Comparison of ENCODE assay signal across 8 cellular contexts in genomic region chr17:39623356-39623950, GRCh38. TPM values are rescaled to one million over a fixed set of nuclear protein-coding genes. Genes with fewer than 3 reads are reported as not detected.
DNase-seq lines count a peak whose midpoint lies in the region; ATAC-seq lines count a peak whose summit lies in the region.

No MANE protein-coding gene starts in this region.

- 0 out of 22 replicates have a peak overlapping the region, but pooled peaks of 1 of the 11 experiments have one; percentile 14 for H3K27ac ChIP-seq in BLaER1 treated with 17β-estradiol and CSF1 and Interleukin-3, amounts not matched to agents 10 nM and 100 nM

- no peaks in the 10 kb centered on the region for H3K36me3 ChIP-seq in BLaER1 treated with 17β-estradiol and CSF1 and Interleukin-3, amounts not matched to agents 10 nM and 100 nM

- H3K4me2 ChIP-seq in BLaER1 treated with 17β-estradiol and CSF1 and Interleukin-3, amounts not matched to agents 10 nM and 100 nM, result peak overlapping the region; percentile 23 to 75 (median 56); a peak in 20 of 22 replicates

- peaks cover 20 to 41% (median 26%) of the 10 kb centered on the region in 11 experiments for H3K27me3 ChIP-seq in BLaER1 treated with 17β-estradiol and CSF1 and Interleukin-3, amounts not matched to agents 10 nM and 100 nM

- peak; percentile 67 for DNase-seq in H4 (ENCODE audit: low spot score)
- peak; percentile 56 for DNase-seq in NCI-H2227 treated with DMSO at 0.1 percent for 48 hours (lab: John Stamatoyannopoulos, UW)
- peak; percentile 75 for DNase-seq in activated CD4-positive, alpha-beta T cell treated with anti-CD3 and anti-CD28 coated beads for 1 hour
- peak; percentile 71 for DNase-seq in central memory CD4-positive, alpha-beta T cell
- DNase-seq in left kidney (ENCODE audit: low read depth, low spot score), result peak; percentile 80
- peak; percentile 75 for DNase-seq in stimulated activated CD4-positive, alpha-beta T cell treated with anti-CD3 and anti-CD28 coated beads, Interleukin-2, amount 100 ng/mL, for 4 hours (ENCODE audit: low read depth)

- H3K4me3 ChIP-seq in BLaER1 treated with 17β-estradiol and CSF1 and Interleukin-3, amounts not matched to agents 10 nM and 100 nM, result no peak overlapping the region

- ATAC-seq in HG03469 (IDR thresholded peaks at IDR 0.05; ENCODE audit: unreplicated experiment), result no peak

- no peaks in the 10 kb centered on the region; a peak in 2 of 22 replicates for H4K20me1 ChIP-seq in BLaER1 treated with 17β-estradiol and CSF1 and Interleukin-3, amounts not matched to agents 10 nM and 100 nM

- H3K9ac ChIP-seq in BLaER1 treated with 17β-estradiol and CSF1 and Interleukin-3, amounts not matched to agents 10 nM and 100 nM, result no peak overlapping the region

- H3K4me1 ChIP-seq in BLaER1 treated with 17β-estradiol and CSF1 and Interleukin-3, amounts not matched to agents 10 nM and 100 nM, result peaks cover 13 to 59% (median 44%) of the 10 kb centered on the region in 10 experiments

- no peaks in the 10 kb centered on the region for H3K9me3 ChIP-seq in BLaER1 treated with 17β-estradiol and CSF1 and Interleukin-3, amounts not matched to agents 10 nM and 100 nM (replicated peaks in 1 of 11)

RNA-seq across cellular contexts. Expression of gene PPP1R1B, which starts 3.3 kb away (rescaled TPM):
- total RNA-seq in H4 (2014; rRNA removed; shearing (Covaris generic)), result not detected in 2 replicates

RNA-seq across cellular contexts. Expression of gene STARD3, which starts 13.5 kb away (rescaled TPM):
- 20.7 and 22.9 TPM in 2 replicates for total RNA-seq in H4 (2014; rRNA removed; shearing (Covaris generic))

RNA-seq across cellular contexts. Expression of gene NEUROD2, which starts 15.7 kb away (rescaled TPM):
- 0.02 TPM in 1 of 2 replicates, not detected in the other for total RNA-seq in H4 (2014; rRNA removed; shearing (Covaris generic))

RNA-seq across cellular contexts. Expression of gene TCAP, which starts 41.7 kb away (rescaled TPM):
- total RNA-seq in H4 (2014; rRNA removed; shearing (Covaris generic)), result 0.81 TPM in 1 of 2 replicates, not detected in the other

RNA-seq across cellular contexts. Expression of gene PNMT, which starts 44.8 kb away (rescaled TPM):
- not detected in 2 replicates for total RNA-seq in H4 (2014; rRNA removed; shearing (Covaris generic))
